In the genomic region with DNA sequence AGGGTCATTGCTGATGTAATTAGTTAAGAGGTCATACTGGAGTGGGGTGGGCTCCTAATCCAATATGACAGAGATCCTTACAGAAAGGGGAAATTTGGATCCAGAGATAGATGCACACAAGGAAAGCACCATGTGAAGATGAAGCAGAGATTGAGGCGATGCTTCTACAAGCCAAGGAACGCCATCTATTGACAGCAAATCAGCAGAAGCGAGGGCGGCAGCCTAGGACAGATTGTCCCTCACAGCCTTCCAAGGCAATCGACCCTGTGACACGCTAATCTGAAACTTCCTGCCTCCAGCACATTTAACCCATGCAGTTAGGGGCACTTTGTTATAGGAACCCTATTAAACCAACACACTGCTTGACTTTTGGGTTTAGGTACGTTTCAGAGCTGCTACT, we compare ENCODE assay signal across 13 cellular contexts.
DNase-seq lines count a peak whose midpoint lies in the region; ATAC-seq, FAIRE-seq and TF ChIP-seq lines count a peak whose summit lies in the region.
"Had no signal": no experiment of that assay in that cellular context is flagged by ENCODE, and none has a peak within 500 bp of the region (broad histone marks: within the 10 kb centered on the region; RNA-seq: fewer than 3 reads in every experiment).

No MANE protein-coding gene starts in this region.

- H4K91ac ChIP-seq in mesenchymal stem cell (ENCODE audit: low read length) = no peak overlapping the region

- no peak overlapping the region for H2AK5ac ChIP-seq in mesenchymal stem cell (ENCODE audit: low read length, severe bottlenecking)

- H3K14ac ChIP-seq in mesenchymal stem cell (ENCODE audit: low read length in 2 of 2) = no peak overlapping the region

- intact Hi-C loops in K562 (cut with micrococcal nuclease) = loop anchor here (10.0 kb wide), 1 partner anchor 181 kb away; no protein-coding TSS in a partner anchor
- intact Hi-C loops in aorta (cut with DNase I) = no loop called here

- no peak for TF ChIP-seq POLR2A in K562 (conservative IDR thresholded peaks at IDR 0.05)

- no peak overlapping the region for H2BK12ac ChIP-seq in mesenchymal stem cell (ENCODE audit: low read length in 2 of 2)

- H3K4me2 ChIP-seq in K562 (ENCODE audit: insufficient read depth, low read length) (no peak overlapping the region), mesenchymal stem cell (ENCODE audit: low read length, poor library complexity, severe bottlenecking) (no peak overlapping the region)

- H2AFZ ChIP-seq in K562 (ENCODE audit: low read depth, low read length) (no peak overlapping the region), mesenchymal stem cell (ENCODE audit: low read depth, low read length) (no peak overlapping the region)

- H3K4me3 ChIP-seq in LNCaP clone FGC (ENCODE audit: low read depth, low read length) (no peak overlapping the region), K562 (no peak overlapping the region), mesenchymal stem cell (ENCODE audit: insufficient read depth in 1 of 2, low read depth in 1 of 2, low read length in 2 of 2) (no peak overlapping the region), coronary artery (no peak overlapping the region), aorta (ENCODE audit: low read length in 2 of 2) (no peak overlapping the region)
- H3K4me3 ChIP-seq: SK-N-MC had no signal

- H3K23ac ChIP-seq in mesenchymal stem cell (ENCODE audit: low read length in 2 of 2) = no peak overlapping the region

- peak; percentile 18 for DNase-seq in ELF-1 (ENCODE audit: low read depth, low spot score)
- DNase-seq in LNCaP clone FGC (ENCODE audit: low read depth) = no peak
- peak in 1 of 4 experiments; percentile 13 for DNase-seq in K562 (ENCODE audit: extremely low read depth in 1 of 4, low spot score in 3 of 4)
- peak; percentile 3 for DNase-seq in mesenchymal stem cell
- DNase-seq in coronary artery (ENCODE audit: low spot score) = no peak
- DNase-seq in ecto neural progenitor cell (ENCODE audit: low spot score) = no peak
- DNase-seq in aorta = no peak
- DNase-seq in MV-4-11 (lab: John Stamatoyannopoulos, UW) = no peak
- DNase-seq: activated CD4-positive, alpha-beta T cell treated with anti-CD3 and anti-CD28 coated beads for 1 hour; Kasumi-1; NCI-H446 had no signal

- no peak overlapping the region for H3K18ac ChIP-seq in mesenchymal stem cell (ENCODE audit: low read depth in 1 of 2, low read length in 2 of 2)

- BruUV-seq in K562 (replicated peaks; lab: Mats Ljungman, UMichigan) = no TSS peak

- H4K8ac ChIP-seq in mesenchymal stem cell (ENCODE audit: low read length) = no peak overlapping the region

- H2BK15ac ChIP-seq in mesenchymal stem cell (ENCODE audit: low read depth, poor library complexity, severe bottlenecking) = no peak overlapping the region

- TF ChIP-seq CTCF in LNCaP clone FGC (IDR thresholded peaks at IDR 0.05; ENCODE audit: control insufficient read depth, extremely low read depth, insufficient read depth) (peak; percentile 25; the same call in 1 of the 2 replicates), K562 (IDR thresholded peaks at IDR 0.05 in 2 of 3, conservative IDR thresholded peaks at IDR 0.05 in 1 of 3; ENCODE audit: insufficient read depth in 2 of 3, low read depth in 1 of 3, low read length in 3 of 3) (peak in 2 of 3 experiments; percentile 18 to 32; a peak in 1 of 6 replicates), coronary artery (IDR thresholded peaks at IDR 0.05) (no peak)

- H3K9me3 ChIP-seq in K562 (replicated peaks; ENCODE audit: control insufficient read depth, insufficient read depth, low read depth, low read length) = no peaks in the 10 kb centered on the region
- no peaks in the 10 kb centered on the region for H3K9me3 ChIP-seq in mesenchymal stem cell (ENCODE audit: control insufficient read depth, low read length)
- no peaks in the 10 kb centered on the region for H3K9me3 ChIP-seq in aorta (ENCODE audit: control insufficient read depth, low read length)

- no peak overlapping the region for H2BK5ac ChIP-seq in mesenchymal stem cell (ENCODE audit: low read depth, low read length, poor library complexity, severe bottlenecking)

- POLR2A ChIA-PET in K562 (lab: Yijun Ruan, JAX) = no interaction called here

- peak in 1 of 2 experiments; percentile 44; a peak in 2 of 4 replicates for TF ChIP-seq RAD21 in K562 (CRISPR knock-in tag; conservative IDR thresholded peaks at IDR 0.05 in 1 of 2, IDR thresholded peaks at IDR 0.05 in 1 of 2)

- no peaks in the 10 kb centered on the region for H3K27me3 ChIP-seq in K562 (ENCODE audit: control insufficient read depth in 2 of 2, insufficient read depth in 2 of 2, low read length in 2 of 2)
- peaks cover 0 to 10% of the 10 kb centered on the region in 2 experiments for H3K27me3 ChIP-seq in mesenchymal stem cell (ENCODE audit: control insufficient read depth in 1 of 2, insufficient read depth in 1 of 2, low read length in 2 of 2)
- H3K27me3 ChIP-seq in aorta (ENCODE audit: control insufficient read depth in 1 of 2, insufficient read depth in 2 of 2, low read length in 1 of 2) = no peaks in the 10 kb centered on the region

- H3K79me2 ChIP-seq in K562 (ENCODE audit: control insufficient read depth, insufficient read depth, low read length) = no peaks in the 10 kb centered on the region

- H3K4me1 ChIP-seq in K562 (replicated peaks in 1 of 2; ENCODE audit: control insufficient read depth in 2 of 2, insufficient read depth in 2 of 2, low read length in 2 of 2) (no peaks in the 10 kb centered on the region), mesenchymal stem cell (ENCODE audit: control insufficient read depth, insufficient read depth, low read depth, low read length) (no peaks in the 10 kb centered on the region), aorta (ENCODE audit: control insufficient read depth in 1 of 2, insufficient read depth in 2 of 2, low read length in 2 of 2) (no peaks in the 10 kb centered on the region)

- ATAC-seq in K562 (peak; percentile 37; the same call in 1 of the 3 replicates), aorta (ENCODE audit: low FRiP score) (no peak)

- no peak overlapping the region for H2BK120ac ChIP-seq in mesenchymal stem cell (ENCODE audit: low read depth, low read length)

- 0% methylated on average over 7 of the region's 7 CpGs for WGBS in K562 (ENCODE audit: insufficient coverage, low coverage, missing lambda C conversion rate)
- 47% methylated on average over 7 of the region's 7 CpGs for WGBS in mesenchymal stem cell
- WGBS in aorta, 2 donors = 35 to 47% methylated on average over 7 of the region's 7 CpGs

- no peaks in the 10 kb centered on the region for H4K20me1 ChIP-seq in K562 (replicated peaks; ENCODE audit: control insufficient read depth, insufficient read depth, low read length)

- no peaks in the 10 kb centered on the region for H3K36me3 ChIP-seq in K562 (ENCODE audit: control insufficient read depth, insufficient read depth, low read length)
- H3K36me3 ChIP-seq in mesenchymal stem cell (ENCODE audit: control insufficient read depth in 1 of 2, insufficient read depth in 2 of 2, low read depth in 1 of 2, low read length in 2 of 2) = no peaks in the 10 kb centered on the region
- H3K36me3 ChIP-seq in aorta (ENCODE audit: control insufficient read depth in 1 of 2, insufficient read depth in 2 of 2, low read length in 1 of 2) = no peaks in the 10 kb centered on the region

- TF ChIP-seq EP300 in K562 (IDR thresholded peaks at IDR 0.05; ENCODE audit: low read length) = no peak

- H3K9me1 ChIP-seq in K562 (ENCODE audit: control insufficient read depth, insufficient read depth, low read length) = no peaks in the 10 kb centered on the region

- no peaks in the 10 kb centered on the region for H3K79me1 ChIP-seq in mesenchymal stem cell (replicated peaks; ENCODE audit: low read length, poor library complexity, severe bottlenecking)

- H3K9ac ChIP-seq in K562 (ENCODE audit: insufficient read depth in 1 of 2, low read depth in 2 of 2, low read length in 2 of 2) (no peak overlapping the region), mesenchymal stem cell (ENCODE audit: low read length) (no peak overlapping the region)

- FAIRE-seq in K562 (lab: Jason Lieb, UNC) = peak; percentile 66
- FAIRE-seq: D721Med had no signal

- CTCF ChIA-PET in K562 (lab: Yijun Ruan, JAX; ENCODE audit: low intra/inter-chr PET ratio) = no interaction called here

- in situ Hi-C loops in K562 (cut with MboI) = no loop called here

- H3K4ac ChIP-seq in mesenchymal stem cell (ENCODE audit: low read depth in 1 of 2, low read length in 2 of 2) = no peak overlapping the region

- no peak overlapping the region for H3K27ac ChIP-seq in K562 (ENCODE audit: extremely low read depth, low read depth, low read length)
- H3K27ac ChIP-seq in mesenchymal stem cell (ENCODE audit: low read length, poor library complexity, severe bottlenecking) = no peak overlapping the region
- H3K27ac ChIP-seq in coronary artery = no peak overlapping the region
- no peak overlapping the region for H3K27ac ChIP-seq in aorta (ENCODE audit: low read depth in 1 of 2, low read length in 2 of 2)
- H3K27ac ChIP-seq: SK-N-MC had no signal

TF ChIP-seq in K562, 482 proteins besides CTCF, POLR2A, EP300 and RAD21:
- TF ChIP-seq ETS2 (tag; IDR thresholded peaks at IDR 0.05; ENCODE audit: borderline replicate concordance, poor library complexity, severe bottlenecking) = no peak
- no peak for TF ChIP-seq TFAM (CRISPR knock-in tag; conservative IDR thresholded peaks at IDR 0.05)
- no peak for TF ChIP-seq CBX5 (IDR thresholded peaks at IDR 0.05; ENCODE audit: borderline replicate concordance, low read depth)
- no peak for TF ChIP-seq ZBTB17 (CRISPR knock-in tag; IDR thresholded peaks at IDR 0.05)
- TF ChIP-seq CBX1 (IDR thresholded peaks at IDR 0.05; ENCODE audit: low read depth) = no peak
- TF ChIP-seq, protein P1, sequence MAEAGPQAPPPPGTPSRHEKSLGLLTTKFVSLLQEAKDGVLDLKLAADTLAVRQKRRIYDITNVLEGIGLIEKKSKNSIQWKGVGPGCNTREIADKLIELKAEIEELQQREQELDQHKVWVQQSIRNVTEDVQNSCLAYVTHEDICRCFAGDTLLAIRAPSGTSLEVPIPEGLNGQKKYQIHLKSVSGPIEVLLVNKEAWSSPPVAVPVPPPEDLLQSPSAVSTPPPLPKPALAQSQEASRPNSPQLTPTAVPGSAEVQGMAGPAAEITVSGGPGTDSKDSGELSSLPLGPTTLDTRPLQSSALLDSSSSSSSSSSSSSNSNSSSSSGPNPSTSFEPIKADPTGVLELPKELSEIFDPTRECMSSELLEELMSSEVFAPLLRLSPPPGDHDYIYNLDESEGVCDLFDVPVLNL (CRISPR knock-in tag; IDR thresholded peaks at IDR 0.05; ENCODE audit: low read depth) = no peak
- TF ChIP-seq NFE2 (IDR thresholded peaks at IDR 0.05; ENCODE audit: low read depth) = no peak
- no peak for TF ChIP-seq SOX6 (IDR thresholded peaks at IDR 0.05)
- TF ChIP-seq CBFA2T2 (conservative IDR thresholded peaks at IDR 0.05) = no peak

Comparison
In these comparisons a context has a peak if more than half of its experiments do, and no peak if none do; other contexts are left out.
1. DNase-seq: peak in ELF-1 (single experiment) and mesenchymal stem cell (single experiment); none in LNCaP clone FGC (single experiment), coronary artery (single experiment), ecto neural progenitor cell (single experiment), aorta (0 of 2) and MV-4-11 (single experiment).